1 cellular context compared by ENCODE assay signal in genomic region chr1:242813490-242814091, GRCh38.
TF ChIP-seq lines count a peak whose summit lies in the region.

No MANE protein-coding gene starts in this region.

TF ChIP-seq in GM23338, 12 proteins besides CTCF, POLR2A, EP300 and RAD21 (continued from another document):
- no peak for TF ChIP-seq ZNF462 (CRISPR knock-in tag; IDR thresholded peaks at IDR 0.05)
- TF ChIP-seq ZNF114 (CRISPR knock-in tag; IDR thresholded peaks at IDR 0.05) = no peak
- no peak for TF ChIP-seq EZH2 (IDR thresholded peaks at IDR 0.05; ENCODE audit: low read depth, unreplicated experiment)
- no peak for TF ChIP-seq ZNF331 (CRISPR knock-in tag; IDR thresholded peaks at IDR 0.05; ENCODE audit: low read depth)
- no peak for TF ChIP-seq STAT1 (IDR thresholded peaks at IDR 0.05; ENCODE audit: unreplicated experiment)
- no peak for TF ChIP-seq EZH2phosphoT487 (IDR thresholded peaks at IDR 0.05; ENCODE audit: unreplicated experiment)
- no peak for TF ChIP-seq JUNB (IDR thresholded peaks at IDR 0.05; ENCODE audit: unreplicated experiment)
